19 cellular contexts compared by ENCODE assay signal in the genomic region with DNA sequence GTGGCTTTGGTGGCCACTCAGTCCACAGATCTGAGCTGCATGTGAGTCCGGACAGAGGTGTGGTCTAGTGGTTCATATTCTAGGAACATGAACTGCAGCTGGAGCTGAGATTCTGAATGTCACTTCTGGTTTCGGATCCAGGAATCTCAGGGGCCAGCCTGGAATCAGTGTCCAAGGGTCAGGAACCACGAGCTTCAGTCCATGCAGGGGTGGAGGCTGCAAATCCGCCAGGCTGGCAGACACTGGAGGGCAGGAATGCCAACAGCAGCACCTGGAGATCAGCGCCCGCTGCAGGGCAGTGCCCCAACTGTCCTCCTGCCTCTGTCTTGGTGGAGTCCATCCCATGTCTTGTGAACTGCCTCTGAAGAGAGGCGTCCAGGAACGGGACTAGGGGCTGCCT.
A peak's percentile ranks its signal among the peaks of the same experiment; 100 is the strongest.
DNase-seq lines count a peak whose midpoint lies in the region; TF ChIP-seq lines count a peak whose summit lies in the region.
"Had no signal": no experiment of that assay in that cellular context is flagged by ENCODE, and none has a peak within 500 bp of the region (broad histone marks: within the 10 kb centered on the region; RNA-seq: fewer than 3 reads in every experiment).

No MANE protein-coding gene starts in this region.

- no peak overlapping the region for H3K27ac Mint-ChIP-seq in osteocyte (ENCODE audit: unreplicated experiment)
- H3K27ac Mint-ChIP-seq: B cell; CD4-positive, alpha-beta T cell; CD8-positive, alpha-beta T cell had no signal

- no peak overlapping the region for H2BK15ac ChIP-seq in neuronal stem cell (ENCODE audit: low read length)

- H3K4me2 ChIP-seq in KMS-11 (peak overlapping the region; percentile 31; the same call in 1 of the 2 replicates), neuronal stem cell (ENCODE audit: insufficient read depth, low read length, poor library complexity, severe bottlenecking) (no peak overlapping the region)
- H3K4me2 ChIP-seq: A549; BLaER1 treated with 17β-estradiol and CSF1 and Interleukin-3, amounts not matched to agents 10 nM and 100 nM had no signal

- no CpG with 5 or more reads among the region's 8 CpGs for WGBS in neuronal stem cell (ENCODE audit: extremely low coverage in 2 of 2, insufficient read length in 2 of 2, insufficient replicate concordance in 1 of 2), 2 donors
- WGBS in testis, 2 donors: 76 to 87% methylated on average over 5 to 8 of the region's 8 CpGs

- H3K4me1 ChIP-seq in KMS-11 (ENCODE audit: low read depth, poor library complexity, severe bottlenecking) (peaks cover 29% of the 10 kb centered on the region), neuronal stem cell (ENCODE audit: control insufficient read depth in 2 of 2, insufficient read depth in 1 of 2, low read depth in 1 of 2, low read length in 2 of 2) (peaks cover 0 to 3% of the 10 kb centered on the region in 2 donors), testis (no peaks in the 10 kb centered on the region), HAP-1 (no peaks in the 10 kb centered on the region)
- H3K4me1 ChIP-seq: A549; BLaER1 treated with 17β-estradiol and CSF1 and Interleukin-3, amounts not matched to agents 10 nM and 100 nM; Caco-2 had no signal

- H3K9ac ChIP-seq in KMS-11: no peak overlapping the region
- H3K9ac ChIP-seq in neuronal stem cell (ENCODE audit: low read depth, low read length, poor library complexity): no peak overlapping the region
- H3K9ac ChIP-seq: BLaER1 treated with 17β-estradiol and CSF1 and Interleukin-3, amounts not matched to agents 10 nM and 100 nM had no signal

- TF ChIP-seq CTCF in KMS-11 (conservative IDR thresholded peaks at IDR 0.05; ENCODE audit: low read depth, low read length) (no peak), osteocyte (IDR thresholded peaks at IDR 0.05) (no peak), testis (IDR thresholded peaks at IDR 0.05) (no peak)

- H3K9me3 ChIP-seq in neuronal stem cell (replicated peaks in 1 of 2; ENCODE audit: control insufficient read depth in 2 of 2, insufficient read depth in 1 of 2, low read depth in 1 of 2, low read length in 2 of 2): peaks cover 7 to 33% of the 10 kb centered on the region in 2 donors
- no peaks in the 10 kb centered on the region for H3K9me3 ChIP-seq in testis
- no peaks in the 10 kb centered on the region for H3K9me3 ChIP-seq in HAP-1

- H3K4me3 ChIP-seq in KMS-11 (IDR thresholded peaks at IDR 0.05; ENCODE audit: insufficient read depth, low read depth, low read length) (no peak overlapping the region), neuronal stem cell (ENCODE audit: low read length in 2 of 2) (no peak overlapping the region), testis (no peak overlapping the region), HAP-1 (no peak overlapping the region)
- H3K4me3 ChIP-seq: A549; BLaER1 treated with 17β-estradiol and CSF1 and Interleukin-3, amounts not matched to agents 10 nM and 100 nM had no signal

- no peak overlapping the region for H3K14ac ChIP-seq in neuronal stem cell (ENCODE audit: low read length)

- H3K36me3 ChIP-seq in KMS-11 (ENCODE audit: insufficient read depth): no peaks in the 10 kb centered on the region
- H3K36me3 ChIP-seq in neuronal stem cell (replicated peaks in 1 of 2; ENCODE audit: control insufficient read depth in 2 of 2, insufficient read depth in 2 of 2, low read length in 2 of 2): peaks cover 0 to 3% of the 10 kb centered on the region in 2 donors
- H3K36me3 ChIP-seq in testis (ENCODE audit: low read depth, missing control alignments): no peaks in the 10 kb centered on the region
- no peaks in the 10 kb centered on the region for H3K36me3 ChIP-seq in HAP-1 (replicated peaks)
- H3K36me3 ChIP-seq: BLaER1 treated with 17β-estradiol and CSF1 and Interleukin-3, amounts not matched to agents 10 nM and 100 nM had no signal

- H3K79me2 ChIP-seq in KMS-11 (ENCODE audit: insufficient read depth, low read depth): no peaks in the 10 kb centered on the region

- no peaks in the 10 kb centered on the region for H3K79me1 ChIP-seq in neuronal stem cell (ENCODE audit: low read depth, low read length)

- H4K91ac ChIP-seq in neuronal stem cell (ENCODE audit: low read depth, low read length, poor library complexity): no peak overlapping the region

- H2AFZ ChIP-seq in KMS-11 (ENCODE audit: low read depth): 0 out of 2 replicates have a peak overlapping the region, but pooled peaks have one; percentile 42
- no peak overlapping the region for H2AFZ ChIP-seq in neuronal stem cell (ENCODE audit: low read length)

- in situ Hi-C loops in HAP-1 (cut with MboI; ENCODE audit: low sequenced_read_pairs): no loop called here

- peaks cover 8% of the 10 kb centered on the region for H3K9me3 Mint-ChIP-seq in osteocyte (ENCODE audit: unreplicated experiment)
- H3K9me3 Mint-ChIP-seq: CD4-positive, alpha-beta T cell; CD8-positive, alpha-beta T cell had no signal

- DNase-seq in neuronal stem cell (ENCODE audit: low spot score): no peak
- DNase-seq in osteocyte (ENCODE audit: extremely low spot score, unreplicated experiment): peak; percentile 79
- peak; percentile 6 for DNase-seq in testis
- no peak for DNase-seq in HAP-1 (ENCODE audit: low spot score in 2 of 2)
- no peak for DNase-seq in NAMALWA (ENCODE audit: low spot score)
- DNase-seq in GM19240 (ENCODE audit: insufficient read length, low spot score): no peak
- DNase-seq: AML-193; Caco-2; Calu3; CD4-positive, alpha-beta T cell; CD8-positive, alpha-beta T cell; DMS79 treated with DMSO at 0.1 percent for 48 hours; GF-D8 had no signal

- H2AK5ac ChIP-seq in neuronal stem cell (ENCODE audit: low read depth, low read length): no peak overlapping the region

- H4K8ac ChIP-seq in neuronal stem cell (ENCODE audit: low read depth, low read length): no peak overlapping the region

- H2BK5ac ChIP-seq in neuronal stem cell (ENCODE audit: low read length): no peak overlapping the region

- no peak overlapping the region for H2BK12ac ChIP-seq in neuronal stem cell (ENCODE audit: low read length)

- no peaks in the 10 kb centered on the region for H3K4me1 Mint-ChIP-seq in osteocyte (ENCODE audit: unreplicated experiment)
- H3K4me1 Mint-ChIP-seq: B cell had no signal

- no peaks in the 10 kb centered on the region for H3K36me3 Mint-ChIP-seq in osteocyte (ENCODE audit: unreplicated experiment)
- H3K36me3 Mint-ChIP-seq: CD8-positive, alpha-beta T cell had no signal

- no peak overlapping the region for H3K4ac ChIP-seq in neuronal stem cell (ENCODE audit: low read length)

- H3K27me3 Mint-ChIP-seq in osteocyte (ENCODE audit: unreplicated experiment): peaks cover 2% of the 10 kb centered on the region
- H3K27me3 Mint-ChIP-seq: CD4-positive, alpha-beta T cell had no signal

- H2BK120ac ChIP-seq in neuronal stem cell (ENCODE audit: low read depth, low read length): no peak overlapping the region

- no peaks in the 10 kb centered on the region for H4K20me1 ChIP-seq in KMS-11 (ENCODE audit: insufficient read depth)
- H4K20me1 ChIP-seq: BLaER1 treated with 17β-estradiol and CSF1 and Interleukin-3, amounts not matched to agents 10 nM and 100 nM had no signal

- H3K23ac ChIP-seq in neuronal stem cell (ENCODE audit: low read depth, low read length, poor library complexity): no peak overlapping the region

- H3K27ac ChIP-seq in KMS-11 (no peak overlapping the region), neuronal stem cell (replicated peaks; ENCODE audit: low read length) (no peak overlapping the region), testis (no peak overlapping the region)
- H3K27ac ChIP-seq: 22Rv1; A549; BLaER1 treated with 17β-estradiol and CSF1 and Interleukin-3, amounts not matched to agents 10 nM and 100 nM; C4-2B had no signal

- intact Hi-C loops in testis (cut with DNase I; ENCODE audit: low total_unique reads): no loop called here

- peak overlapping the region; percentile 17 for H3K18ac ChIP-seq in neuronal stem cell (ENCODE audit: low read length)

- no peak overlapping the region for H3K4me3 Mint-ChIP-seq in osteocyte (ENCODE audit: unreplicated experiment)
- H3K4me3 Mint-ChIP-seq: B cell; CD4-positive, alpha-beta T cell; CD8-positive, alpha-beta T cell had no signal

- TF ChIP-seq POLR2A in testis (IDR thresholded peaks at IDR 0.05): no peak

- H3K27me3 ChIP-seq in KMS-11 (ENCODE audit: insufficient read depth, low read depth) (no peaks in the 10 kb centered on the region), neuronal stem cell (ENCODE audit: control insufficient read depth in 3 of 3, insufficient read depth in 3 of 3, low read depth in 1 of 3, low read length in 3 of 3) (peaks cover 0 to 5% (median 0%) of the 10 kb centered on the region in 3 experiments), testis (no peaks in the 10 kb centered on the region), HAP-1 (ENCODE audit: low read depth) (no peaks in the 10 kb centered on the region)
- H3K27me3 ChIP-seq: BLaER1 treated with 17β-estradiol and CSF1 and Interleukin-3, amounts not matched to agents 10 nM and 100 nM had no signal

Comparison
In these comparisons a context has a peak if more than half of its experiments do, and no peak if none do; other contexts are left out.
1. DNase-seq: peak in osteocyte (single experiment) and testis (single experiment); none in neuronal stem cell (single experiment), HAP-1 (0 of 2), NAMALWA (single experiment) and GM19240 (single experiment).